12 cellular contexts compared by ENCODE assay signal in the genomic region with DNA sequence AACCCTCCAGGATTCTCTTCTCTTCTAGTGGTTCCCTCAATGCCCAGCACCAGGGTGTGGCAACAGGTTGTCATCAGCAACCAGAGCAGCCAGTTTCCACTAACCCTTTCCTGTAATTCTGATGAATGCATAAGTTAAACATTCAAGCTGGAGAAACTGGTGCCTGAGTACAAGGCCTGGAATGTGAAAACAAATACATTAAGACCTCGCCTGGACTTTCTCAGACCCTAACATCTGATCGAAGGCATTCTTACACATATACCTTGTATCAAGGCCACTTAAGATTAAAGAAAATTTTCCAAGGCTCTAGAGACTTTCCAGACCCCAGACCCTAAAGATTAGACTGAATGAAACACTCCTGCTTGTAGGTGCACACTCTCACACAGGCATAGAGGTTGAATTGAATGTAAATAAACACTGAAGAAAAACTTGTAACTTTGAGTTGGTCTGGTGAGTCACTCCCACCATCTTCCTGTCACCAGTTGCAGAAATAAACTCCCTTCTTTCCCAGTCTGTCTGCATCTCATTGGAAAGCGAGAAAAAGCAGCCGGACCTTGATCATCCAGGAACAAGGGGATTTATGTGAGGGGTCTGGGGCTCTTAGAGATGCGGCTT. TPM values are rescaled to one million over a fixed set of nuclear protein-coding genes. Genes with fewer than 3 reads are reported as not detected.
DNase-seq lines count a peak whose midpoint lies in the region; ATAC-seq and TF ChIP-seq lines count a peak whose summit lies in the region.
"Had no signal": no experiment of that assay in that cellular context is flagged by ENCODE, and none has a peak within 500 bp of the region (broad histone marks: within the 10 kb centered on the region; RNA-seq: fewer than 3 reads in every experiment).

No MANE protein-coding gene starts in this region.

- intact Hi-C loops in Panc1 (cut with micrococcal nuclease; ENCODE audit: unreplicated experiment), result no loop called here

- H3K36me3 ChIP-seq in Panc1 (ENCODE audit: control insufficient read depth, insufficient read depth, low read length) (peaks cover 7% of the 10 kb centered on the region; the same call in 1 of the 2 replicates), parathyroid adenoma (ENCODE audit: control insufficient read depth, insufficient read depth, low read length) (no peaks in the 10 kb centered on the region)
- H3K36me3 ChIP-seq: ascending aorta had no signal

- no peak overlapping the region for H3K9ac ChIP-seq in parathyroid adenoma

- POLR2A ChIA-PET in Panc1 (lab: Charles Lee), result no interaction called here

- CTCF ChIA-PET in Panc1 (lab: Charles Lee), result no interaction called here

- H3K27me3 ChIP-seq in Panc1 (ENCODE audit: control insufficient read depth, insufficient read depth, low read length), result no peaks in the 10 kb centered on the region
- no peaks in the 10 kb centered on the region for H3K27me3 ChIP-seq in parathyroid adenoma (ENCODE audit: control insufficient read depth, insufficient read depth, low read length)
- H3K27me3 ChIP-seq: ascending aorta had no signal

- H3K9me3 ChIP-seq in Panc1 (ENCODE audit: control insufficient read depth, insufficient read depth, low read depth, low read length) (no peaks in the 10 kb centered on the region), parathyroid adenoma (ENCODE audit: control insufficient read depth, low read length) (no peaks in the 10 kb centered on the region)
- H3K9me3 ChIP-seq: ascending aorta had no signal

- TF ChIP-seq CTCF in Panc1 (IDR thresholded peaks at IDR 0.05), result no peak
- TF ChIP-seq CTCF in parathyroid adenoma (IDR thresholded peaks at IDR 0.05), result no peak

- peak overlapping the region; percentile 12 to 49 for H3K4me3 ChIP-seq in Panc1 (ENCODE audit: low read depth in 2 of 2, low read length in 2 of 2)
- H3K4me3 ChIP-seq in parathyroid adenoma (ENCODE audit: low read depth, low read length), result no peak overlapping the region
- H3K4me3 ChIP-seq: ascending aorta had no signal

- H3K79me2 ChIP-seq in parathyroid adenoma, result peaks cover 45% of the 10 kb centered on the region

- BruUV-seq in Panc1 (replicated peaks; lab: Mats Ljungman, UMichigan), result no TSS peak

- no peak overlapping the region for H3K4me2 ChIP-seq in parathyroid adenoma (ENCODE audit: low read length)

- H3K27ac ChIP-seq in Panc1 (ENCODE audit: low read length), result peak overlapping the region; percentile 91
- H3K27ac ChIP-seq in parathyroid adenoma, result peak overlapping the region; percentile 47
- H3K27ac ChIP-seq: ascending aorta had no signal

- ATAC-seq in Panc1 (peak; percentile 89), esophagus mucosa (peak; percentile 84), HG03442 (IDR thresholded peaks at IDR 0.05; ENCODE audit: unreplicated experiment) (no peak), GM18861 (IDR thresholded peaks at IDR 0.05; ENCODE audit: unreplicated experiment) (no peak)
- ATAC-seq: activated CD8-positive, alpha-beta T cell treated with anti-CD3 and anti-CD28 coated beads for 36 hours had no signal

- H2AFZ ChIP-seq in parathyroid adenoma, result no peak overlapping the region

- H3K4me1 ChIP-seq in Panc1 (ENCODE audit: control insufficient read depth, insufficient read depth, low read length), result peaks cover 80% of the 10 kb centered on the region
- peaks cover 39% of the 10 kb centered on the region for H3K4me1 ChIP-seq in parathyroid adenoma
- H3K4me1 ChIP-seq: ascending aorta had no signal

- peak; percentile 52 for DNase-seq in ELF-1 (ENCODE audit: low read depth, low spot score)
- DNase-seq in Panc1 (ENCODE audit: low read depth, low spot score), result peak; percentile 96
- no peak for DNase-seq in NCI-H1694 treated with DMSO at 0.1 percent for 48 hours (lab: John Stamatoyannopoulos, UW)
- DNase-seq in GM03348 (ENCODE audit: low spot score), result no peak
- DNase-seq: activated CD8-positive, alpha-beta T cell treated with anti-CD3 and anti-CD28 coated beads for 36 hours; GF-D8; kidney had no signal

- in situ Hi-C loops in Panc1 (cut with HindIII; ENCODE audit: low pct_unique_long_range_greater_than_20kb, low sequenced_read_pairs), result no loop called here

RNA-seq across cellular contexts. Expression of gene LRP11, which starts 9.0 kb away (rescaled TPM):
- total RNA-seq in Panc1 (2021; ENCODE audit: unreplicated experiment) (151 TPM), esophagus mucosa (41.8 TPM)
- polyA plus RNA-seq in Panc1 (2012; ENCODE audit: insufficient read length), result 102 TPM

RNA-seq across cellular contexts. Expression of gene RAET1E, which starts 42.8 kb away (rescaled TPM):
- 1.8 TPM for total RNA-seq in Panc1 (2021; ENCODE audit: unreplicated experiment)
- 0.33 TPM for polyA plus RNA-seq in Panc1 (2012; ENCODE audit: insufficient read length)
- 101 TPM for total RNA-seq in esophagus mucosa
- total RNA-seq: activated CD8-positive, alpha-beta T cell treated with anti-CD3 and anti-CD28 coated beads for 36 hours; ascending aorta had no signal

Comparison
In these comparisons a context has a peak if more than half of its experiments do, and no peak if none do; other contexts are left out.
1. DNase-seq: peak in ELF-1 (single experiment) and Panc1 (single experiment); none in NCI-H1694 treated with DMSO at 0.1 percent for 48 hours (single experiment) and GM03348 (single experiment).
2. ATAC-seq: peak in Panc1 (single experiment) and esophagus mucosa (single experiment); none in HG03442 (single experiment) and GM18861 (single experiment).
3. RNA of gene RAET1E, which starts 42.8 kb away (total RNA-seq): 101 TPM in esophagus mucosa (single experiment); 1.8 TPM in Panc1 (single experiment); every median in the first group is over 10 times any median in the second.